In the genomic region with DNA sequence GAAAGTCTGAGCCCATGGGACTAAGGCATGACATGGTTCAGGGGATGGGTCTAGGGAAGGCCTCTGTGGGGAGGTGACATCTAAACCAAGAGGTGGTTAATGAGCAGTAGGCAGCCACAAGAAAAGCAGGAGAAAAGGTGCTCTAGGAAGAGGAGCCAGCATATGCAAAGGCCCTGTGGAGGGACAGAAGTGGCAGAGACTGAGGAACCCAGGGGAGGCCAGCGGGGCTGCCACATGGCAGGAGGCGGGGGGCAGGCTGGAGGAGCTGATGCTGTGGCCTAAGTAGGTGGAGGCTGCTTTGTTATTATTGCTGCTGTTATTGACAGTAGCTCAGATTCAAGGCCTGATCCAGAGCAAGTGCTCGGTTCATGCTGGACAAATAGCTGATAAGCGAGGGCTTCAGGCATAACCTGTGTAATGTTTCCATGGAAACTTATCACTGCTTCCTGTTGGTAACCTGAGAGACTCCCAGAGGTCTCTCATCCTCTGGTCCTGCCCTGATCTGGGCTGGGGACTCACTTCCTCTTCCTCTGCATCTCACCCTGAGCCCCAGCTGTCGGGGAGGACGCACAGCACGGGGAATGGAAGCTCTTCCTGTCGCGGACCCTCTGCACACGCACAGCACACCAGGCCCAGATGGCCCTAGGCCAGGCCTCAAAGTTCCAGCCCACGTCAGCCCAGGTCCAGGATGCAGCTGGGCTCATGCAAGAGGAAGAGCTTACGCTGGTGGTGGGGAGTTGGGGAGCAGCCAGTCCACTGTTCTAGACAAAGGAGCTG, we compare ENCODE assay signal across 8 cellular contexts.
DNase-seq lines count a peak whose midpoint lies in the region; ATAC-seq and TF ChIP-seq lines count a peak whose summit lies in the region.

No MANE protein-coding gene starts in this region.

- H3K36me3 ChIP-seq in Peyer's patch: no peaks in the 10 kb centered on the region
- no peaks in the 10 kb centered on the region for H3K36me3 ChIP-seq in left ventricle myocardium inferior
- no peaks in the 10 kb centered on the region for H3K36me3 ChIP-seq in upper lobe of right lung

- no peak for TF ChIP-seq POLR2A in Peyer's patch (IDR thresholded peaks at IDR 0.05)

- H3K27ac ChIP-seq in Peyer's patch: peak overlapping the region in 3 of 4 donors; percentile 25 to 45 (median 44)
- peak overlapping the region; percentile 73 for H3K27ac ChIP-seq in left ventricle myocardium inferior (replicated peaks)
- H3K27ac ChIP-seq in upper lobe of right lung: no peak overlapping the region

- H3K4me1 ChIP-seq in Peyer's patch (peaks cover 0 to 8% (median 0%) of the 10 kb centered on the region in 4 donors), left ventricle myocardium inferior (peaks cover 63% of the 10 kb centered on the region), upper lobe of right lung (peaks cover 15% of the 10 kb centered on the region)

- no peak for TF ChIP-seq CTCF in Peyer's patch (IDR thresholded peaks at IDR 0.05)
- TF ChIP-seq CTCF in left ventricle myocardium inferior (IDR thresholded peaks at IDR 0.05; ENCODE audit: borderline replicate concordance): no peak
- TF ChIP-seq CTCF in upper lobe of right lung (IDR thresholded peaks at IDR 0.05): no peak

- intact Hi-C loops in left ventricle myocardium inferior (cut with micrococcal nuclease) (loop anchor here (10.0 kb wide), 1 partner anchor 71 kb away; a partner anchor contains a TSS), upper lobe of right lung (cut with DNase I) (no loop called here)

- ATAC-seq in HG02938 (IDR thresholded peaks at IDR 0.05; ENCODE audit: unreplicated experiment) (peak; percentile 81), upper lobe of right lung (peak; percentile 52), HG03520 (IDR thresholded peaks at IDR 0.05; ENCODE audit: unreplicated experiment) (no peak)

- H3K27me3 ChIP-seq in Peyer's patch (no peaks in the 10 kb centered on the region), left ventricle myocardium inferior (ENCODE audit: low read depth) (no peaks in the 10 kb centered on the region), upper lobe of right lung (no peaks in the 10 kb centered on the region)

- DNase-seq in NCI-H1436 (lab: John Stamatoyannopoulos, UW) (peak; percentile 42), NCI-H1436 treated with DMSO at 0.1 percent for 48 hours (lab: John Stamatoyannopoulos, UW) (no peak), Peyer's patch (peak in 2 of 3 donors; percentile 63 to 70), left ventricle myocardium inferior (peak; percentile 72), upper lobe of right lung (no peak), epidermal melanocyte (ENCODE audit: insufficient read length, low spot score) (no peak)

- no peak overlapping the region for H3K4me3 ChIP-seq in Peyer's patch
- no peak overlapping the region for H3K4me3 ChIP-seq in left ventricle myocardium inferior
- no peak overlapping the region for H3K4me3 ChIP-seq in upper lobe of right lung

- no peaks in the 10 kb centered on the region for H3K9me3 ChIP-seq in Peyer's patch
- no peaks in the 10 kb centered on the region for H3K9me3 ChIP-seq in left ventricle myocardium inferior (replicated peaks)
- H3K9me3 ChIP-seq in upper lobe of right lung: no peaks in the 10 kb centered on the region

Comparison
In these comparisons a context has a peak if more than half of its experiments do, and no peak if none do; other contexts are left out.
1. DNase-seq: peak in NCI-H1436 (single experiment), Peyer's patch (2 of 3) and left ventricle myocardium inferior (single experiment); none in NCI-H1436 treated with DMSO at 0.1 percent for 48 hours (single experiment), upper lobe of right lung (single experiment) and epidermal melanocyte (single experiment).